In the genomic region with DNA sequence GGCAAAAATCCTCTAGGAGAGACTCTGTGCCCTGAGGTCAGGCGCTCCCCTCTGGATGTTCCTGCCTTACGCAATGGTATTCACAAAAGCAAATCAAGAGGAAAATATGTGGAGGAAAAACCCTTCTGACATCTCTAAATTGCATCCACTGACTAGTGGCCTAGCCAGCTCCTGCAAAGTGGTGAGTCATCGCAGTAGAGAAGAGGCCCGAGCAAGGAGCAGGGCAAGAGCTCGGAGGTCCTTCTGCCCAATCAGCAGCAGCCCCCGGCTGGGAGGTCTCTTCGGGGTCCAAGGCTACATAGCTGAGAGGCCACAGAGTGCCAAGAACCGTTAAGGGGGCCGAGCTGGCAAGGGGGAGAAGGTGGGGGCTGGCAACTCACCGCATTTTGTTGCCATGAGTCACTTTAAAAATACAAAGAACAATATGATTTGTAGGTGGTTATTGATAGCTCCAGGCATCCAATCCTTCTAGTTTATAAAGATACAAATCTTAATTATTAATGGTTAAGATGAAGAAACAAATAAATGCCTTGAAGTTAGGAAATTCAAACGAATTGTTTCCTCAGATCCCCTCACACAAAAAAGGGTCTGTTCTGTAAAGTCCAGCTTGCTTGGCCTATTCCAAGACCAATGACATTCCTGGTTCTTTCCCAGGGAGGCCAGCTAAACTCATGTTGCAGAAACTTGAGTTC, we compare ENCODE assay signal across 9 cellular contexts.
DNase-seq lines count a peak whose midpoint lies in the region; ATAC-seq, FAIRE-seq and TF ChIP-seq lines count a peak whose summit lies in the region.
"Had no signal": no experiment of that assay in that cellular context is flagged by ENCODE, and none has a peak within 500 bp of the region (broad histone marks: within the 10 kb centered on the region; RNA-seq: fewer than 3 reads in every experiment).

No MANE protein-coding gene starts in this region.

- H3K27ac ChIP-seq in osteoblast (ENCODE audit: low read depth, low read length): peak overlapping the region; percentile 99

- POLR2A ChIA-PET in BJ (lab: Charles Lee): interaction anchor here (0.6 to 1.1 kb wide), 3 partner anchors 10 to 335 kb away, joined by 5 to 23 read pairs (median 6); no protein-coding TSS in a partner anchor

- no peaks in the 10 kb centered on the region for H3K79me2 ChIP-seq in osteoblast (ENCODE audit: insufficient read depth, low read length)

- no peaks in the 10 kb centered on the region for H3K9me3 ChIP-seq in osteoblast (ENCODE audit: low read depth, low read length)

- H4K20me1 ChIP-seq in osteoblast (ENCODE audit: insufficient read depth, low read length): no peaks in the 10 kb centered on the region

- no peak for ATAC-seq in HG03521 (IDR thresholded peaks at IDR 0.05; ENCODE audit: unreplicated experiment)

- H3K36me3 ChIP-seq in BJ (ENCODE audit: control insufficient read depth, insufficient read depth, low read length) (no peaks in the 10 kb centered on the region), osteoblast (ENCODE audit: insufficient read depth, low read length) (no peaks in the 10 kb centered on the region)

- no peak overlapping the region for H2AFZ ChIP-seq in osteoblast (ENCODE audit: low read length)

- H3K4me1 ChIP-seq in osteoblast (ENCODE audit: insufficient read depth, low read length): peaks cover 59% of the 10 kb centered on the region

- peak overlapping the region; percentile 50 for H3K4me2 ChIP-seq in osteoblast (ENCODE audit: insufficient read depth, low read length)

- no peaks in the 10 kb centered on the region for H3K27me3 ChIP-seq in BJ (ENCODE audit: control insufficient read depth, insufficient read depth, low read length)
- no peaks in the 10 kb centered on the region for H3K27me3 ChIP-seq in osteoblast (ENCODE audit: insufficient read depth, low read length)

- H3K4me3 ChIP-seq in BJ (ENCODE audit: low read depth, low read length): no peak overlapping the region
- H3K4me3 ChIP-seq in fibroblast of pulmonary artery (replicated peaks; ENCODE audit: low read depth, low read length): no peak overlapping the region
- no peak overlapping the region for H3K4me3 ChIP-seq in osteoblast (ENCODE audit: insufficient read depth, low read length)

- TF ChIP-seq CTCF in BJ (IDR thresholded peaks at IDR 0.05; ENCODE audit: insufficient read depth, low read depth, low read length): no peak
- TF ChIP-seq CTCF in fibroblast of pulmonary artery (IDR thresholded peaks at IDR 0.05; ENCODE audit: low read length, missing control alignments): no peak
- TF ChIP-seq CTCF in osteoblast (IDR thresholded peaks at IDR 0.05; ENCODE audit: extremely low read depth, low read depth, low read length): no peak

- DNase-seq in BJ (ENCODE audit: low read depth) (peak; percentile 99), RCC 7860 (ENCODE audit: low spot score) (peak; percentile 100), fibroblast of pulmonary artery (ENCODE audit: low read depth) (peak; percentile 99), osteoblast (ENCODE audit: insufficient read length, low spot score, missing footprints) (peak; percentile 39), NCI-H345 treated with DMSO at 0.1 percent for 48 hours (lab: John Stamatoyannopoulos, UW; ENCODE audit: unreplicated experiment) (no peak), COR-L47 (lab: John Stamatoyannopoulos, UW) (no peak)
- no peak for DNase-seq in stimulated activated CD4-positive, alpha-beta T cell treated with anti-CD3 and anti-CD28 coated beads, Interleukin-15, amount 100 ng/mL, for 24 hours

- FAIRE-seq in RCC 7860 (lab: Jason Lieb, UNC): peak; percentile 99
- FAIRE-seq: islet of Langerhans had no signal

- CTCF ChIA-PET in BJ (lab: Yijun Ruan, JAX): interaction anchor here (0.6 to 1.6 kb wide), 6 partner anchors 10 to 362 kb away, joined by 3 to 10 read pairs (median 4); no protein-coding TSS in a partner anchor

Comparison
In these comparisons a context has a peak if more than half of its experiments do, and no peak if none do; other contexts are left out.
1. DNase-seq: peak in BJ (single experiment), RCC 7860 (single experiment), fibroblast of pulmonary artery (single experiment) and osteoblast (single experiment); none in NCI-H345 treated with DMSO at 0.1 percent for 48 hours (single experiment), COR-L47 (single experiment) and stimulated activated CD4-positive, alpha-beta T cell treated with anti-CD3 and anti-CD28 coated beads, Interleukin-15, amount 100 ng/mL, for 24 hours (single experiment).